In the genomic region with DNA sequence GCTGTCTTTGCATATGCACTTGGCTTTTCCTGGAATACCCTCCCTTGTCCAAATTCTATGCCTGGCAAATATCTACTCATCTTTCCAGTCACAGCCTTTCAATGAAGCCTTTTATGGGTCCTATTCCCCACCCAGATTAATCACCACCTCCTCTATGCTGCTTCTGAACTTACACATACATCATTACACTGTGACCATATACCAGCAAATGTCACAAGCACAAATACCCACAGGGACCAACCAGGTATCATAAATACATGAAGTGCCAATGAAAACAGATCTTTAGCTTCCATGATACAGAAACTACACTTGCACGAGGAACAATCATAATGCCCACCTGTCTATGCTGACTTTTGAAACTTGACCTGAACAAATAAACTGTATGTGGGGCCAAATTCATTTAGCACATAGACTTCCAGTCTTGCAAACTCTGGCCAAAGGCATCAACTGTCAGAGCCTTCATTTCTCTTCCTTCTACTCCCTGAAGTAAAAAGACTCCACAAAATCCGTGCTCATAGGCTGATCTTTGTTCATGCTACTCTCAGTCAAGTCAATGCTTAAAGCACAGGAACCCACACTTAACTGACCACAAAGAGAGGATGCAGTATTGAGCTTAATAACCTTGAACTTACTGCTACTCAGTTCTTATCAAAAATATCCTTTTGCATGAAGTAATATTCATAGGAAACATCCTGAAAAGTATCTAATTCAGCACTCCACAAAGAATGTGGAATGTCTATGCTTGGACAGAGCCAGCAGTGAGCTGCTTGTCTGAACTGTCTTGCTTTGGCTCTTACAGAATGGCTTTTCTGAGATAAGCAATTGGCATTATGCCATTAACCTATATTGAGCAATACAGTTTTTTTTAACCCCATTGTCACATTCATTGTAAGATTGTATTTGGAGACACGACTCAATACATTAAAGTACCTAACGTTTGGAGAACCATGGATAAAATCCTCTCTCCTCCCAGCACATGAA, we compare ENCODE assay signal across 10 cellular contexts. TPM values are rescaled to one million over a fixed set of nuclear protein-coding genes. Genes with fewer than 3 reads are reported as not detected.
A peak's percentile ranks its signal among the peaks of the same experiment; 100 is the strongest.
DNase-seq lines count a peak whose midpoint lies in the region; ATAC-seq, FAIRE-seq and TF ChIP-seq lines count a peak whose summit lies in the region.
"Had no signal": no experiment of that assay in that cellular context is flagged by ENCODE, and none has a peak within 500 bp of the region (broad histone marks: within the 10 kb centered on the region; RNA-seq: fewer than 3 reads in every experiment).

No MANE protein-coding gene starts in this region.

- no peak for TF ChIP-seq RAD21 in K562 (CRISPR knock-in tag; conservative IDR thresholded peaks at IDR 0.05 in 1 of 2, IDR thresholded peaks at IDR 0.05 in 1 of 2)

- no peak overlapping the region for H3K4me3 Mint-ChIP-seq in CD8-positive, alpha-beta T cell
- H3K4me3 Mint-ChIP-seq: activated B cell treated with CpG ODN at 0.5 μM for 24 hours; nephron progenitor cell; stimulated activated effector memory CD8-positive, alpha-beta T cell treated with anti-CD3 and anti-CD28 coated beads, Interleukin-12 subunit alpha, Interleukin-12 subunit beta, amount 100 ng/mL, for 72 hours had no signal

- ATAC-seq in K562 (no peak), left lung (peak; percentile 66), HG02870 (IDR thresholded peaks at IDR 0.05; ENCODE audit: unreplicated experiment) (no peak), HG03095 (IDR thresholded peaks at IDR 0.05; ENCODE audit: unreplicated experiment) (no peak)
- ATAC-seq in CD8-positive, alpha-beta T cell = no peak
- ATAC-seq: stimulated activated effector memory CD8-positive, alpha-beta T cell treated with anti-CD3 and anti-CD28 coated beads, Interleukin-12 subunit alpha, Interleukin-12 subunit beta, amount 100 ng/mL, for 72 hours had no signal

- H3K27ac Mint-ChIP-seq in CD8-positive, alpha-beta T cell = no peak overlapping the region
- H3K27ac Mint-ChIP-seq: activated B cell treated with CpG ODN at 0.5 μM for 24 hours; nephron progenitor cell; stimulated activated effector memory CD8-positive, alpha-beta T cell treated with anti-CD3 and anti-CD28 coated beads, Interleukin-12 subunit alpha, Interleukin-12 subunit beta, amount 100 ng/mL, for 72 hours had no signal

- H3K4me2 ChIP-seq in K562 (ENCODE audit: insufficient read depth, low read length) = no peak overlapping the region

- H3K79me2 ChIP-seq in K562 (ENCODE audit: control insufficient read depth, insufficient read depth, low read length) = no peaks in the 10 kb centered on the region

- no peak overlapping the region for H2AFZ ChIP-seq in K562 (ENCODE audit: low read depth, low read length)

- H3K4me1 ChIP-seq in K562 (replicated peaks in 1 of 2; ENCODE audit: control insufficient read depth in 2 of 2, insufficient read depth in 2 of 2, low read length in 2 of 2) (no peaks in the 10 kb centered on the region), left lung (peaks cover 0 to 12% of the 10 kb centered on the region in 2 donors)
- H3K4me1 ChIP-seq in CD8-positive, alpha-beta T cell (ENCODE audit: insufficient read depth, low read length) = no peaks in the 10 kb centered on the region

- CTCF ChIA-PET in K562 (lab: Yijun Ruan, JAX; ENCODE audit: low intra/inter-chr PET ratio) = no interaction called here
- CTCF ChIA-PET in CD8-positive, alpha-beta T cell (lab: Charles Lee) = no interaction called here

- H3K27ac ChIP-seq in K562 (ENCODE audit: extremely low read depth, low read depth, low read length) (no peak overlapping the region), left lung (no peak overlapping the region)
- H3K27ac ChIP-seq in CD8-positive, alpha-beta T cell (ENCODE audit: low read depth, low read length) = no peak overlapping the region

- no peaks in the 10 kb centered on the region for H3K27me3 Mint-ChIP-seq in CD8-positive, alpha-beta T cell (ENCODE audit: low read depth)
- H3K27me3 Mint-ChIP-seq: activated B cell treated with CpG ODN at 0.5 μM for 24 hours had no signal

- POLR2A ChIA-PET in K562 (lab: Yijun Ruan, JAX) = no interaction called here
- POLR2A ChIA-PET in CD8-positive, alpha-beta T cell (lab: Charles Lee) = no interaction called here

- H3K4me3 ChIP-seq in K562 (no peak overlapping the region), left lung (no peak overlapping the region)
- no peak overlapping the region for H3K4me3 ChIP-seq in CD8-positive, alpha-beta T cell (ENCODE audit: low read depth, low read length)

- no peak overlapping the region for H3K9ac ChIP-seq in K562 (ENCODE audit: insufficient read depth in 1 of 2, low read depth in 2 of 2, low read length in 2 of 2)

- 2% methylated on average over 4 of the region's 4 CpGs for WGBS in K562 (ENCODE audit: insufficient coverage, low coverage, missing lambda C conversion rate)

- no peak for TF ChIP-seq POLR2A in K562 (conservative IDR thresholded peaks at IDR 0.05)

- DNase-seq in GDM1 (lab: John Stamatoyannopoulos, UW) = peak; percentile 21
- peak; percentile 79 for DNase-seq in NCI-H2029 treated with DMSO at 0.1 percent for 48 hours (lab: John Stamatoyannopoulos, UW)
- DNase-seq in K562 (ENCODE audit: extremely low read depth in 1 of 4, low spot score in 3 of 4) = no peak
- DNase-seq in left lung = no peak
- DNase-seq in CD8-positive, alpha-beta T cell = no peak
- DNase-seq: activated B cell treated with CpG ODN at 0.5 μM for 24 hours, nephron progenitor cell had no signal

- H3K4me1 Mint-ChIP-seq in CD8-positive, alpha-beta T cell (ENCODE audit: low read depth) = no peaks in the 10 kb centered on the region
- H3K4me1 Mint-ChIP-seq: nephron progenitor cell; stimulated activated effector memory CD8-positive, alpha-beta T cell treated with anti-CD3 and anti-CD28 coated beads, Interleukin-12 subunit alpha, Interleukin-12 subunit beta, amount 100 ng/mL, for 72 hours had no signal

- no peak for TF ChIP-seq EP300 in K562 (IDR thresholded peaks at IDR 0.05; ENCODE audit: low read length)

- no peaks in the 10 kb centered on the region for H3K9me3 Mint-ChIP-seq in CD8-positive, alpha-beta T cell
- H3K9me3 Mint-ChIP-seq: activated B cell treated with CpG ODN at 0.5 μM for 24 hours, nephron progenitor cell had no signal

- no peaks in the 10 kb centered on the region for H3K36me3 Mint-ChIP-seq in CD8-positive, alpha-beta T cell
- H3K36me3 Mint-ChIP-seq: stimulated activated effector memory CD8-positive, alpha-beta T cell treated with anti-CD3 and anti-CD28 coated beads, Interleukin-12 subunit alpha, Interleukin-12 subunit beta, amount 100 ng/mL, for 72 hours had no signal

- BruUV-seq in K562 (replicated peaks; lab: Mats Ljungman, UMichigan) = no TSS peak

- FAIRE-seq in K562 (lab: Jason Lieb, UNC) = no peak

- TF ChIP-seq CTCF in K562 (IDR thresholded peaks at IDR 0.05 in 2 of 3, conservative IDR thresholded peaks at IDR 0.05 in 1 of 3; ENCODE audit: insufficient read depth in 2 of 3, low read depth in 1 of 3, low read length in 3 of 3) (no peak), left lung (IDR thresholded peaks at IDR 0.05) (no peak)
- no peak for TF ChIP-seq CTCF in CD8-positive, alpha-beta T cell (IDR thresholded peaks at IDR 0.05)

- H3K9me3 ChIP-seq in K562 (replicated peaks; ENCODE audit: control insufficient read depth, insufficient read depth, low read depth, low read length) (no peaks in the 10 kb centered on the region), left lung (no peaks in the 10 kb centered on the region)
- H3K9me3 ChIP-seq in CD8-positive, alpha-beta T cell (ENCODE audit: low read length) = no peaks in the 10 kb centered on the region

- H3K9me1 ChIP-seq in K562 (ENCODE audit: control insufficient read depth, insufficient read depth, low read length) = no peaks in the 10 kb centered on the region

- in situ Hi-C loops in K562 (cut with MboI) = no loop called here

- H3K36me3 ChIP-seq in K562 (ENCODE audit: control insufficient read depth, insufficient read depth, low read length) = no peaks in the 10 kb centered on the region
- no peaks in the 10 kb centered on the region for H3K36me3 ChIP-seq in left lung
- no peaks in the 10 kb centered on the region for H3K36me3 ChIP-seq in CD8-positive, alpha-beta T cell (ENCODE audit: insufficient read depth, low read length)

- no peaks in the 10 kb centered on the region for H3K27me3 ChIP-seq in K562 (ENCODE audit: control insufficient read depth in 2 of 2, insufficient read depth in 2 of 2, low read length in 2 of 2)
- H3K27me3 ChIP-seq in left lung = no peaks in the 10 kb centered on the region
- H3K27me3 ChIP-seq in CD8-positive, alpha-beta T cell (ENCODE audit: insufficient read depth, low read length) = no peaks in the 10 kb centered on the region

- H4K20me1 ChIP-seq in K562 (replicated peaks; ENCODE audit: control insufficient read depth, insufficient read depth, low read length) = no peaks in the 10 kb centered on the region

- intact Hi-C loops in K562 (cut with micrococcal nuclease) = no loop called here
- intact Hi-C loops in left lung (cut with DNase I) = no loop called here
- intact Hi-C loops in CD8-positive, alpha-beta T cell (cut with DNase I, micrococcal nuclease) = no loop called here

TF ChIP-seq in K562, 482 proteins besides CTCF, POLR2A, EP300 and RAD21:
- 0 out of 2 replicates have a peak, but pooled peaks have one; percentile 15 for TF ChIP-seq CEBPB (tag; IDR thresholded peaks at IDR 0.05)
- no peak for TF ChIP-seq RBM22 (IDR thresholded peaks at IDR 0.05; ENCODE audit: low read depth, low read length, poor library complexity, severe bottlenecking)

RNA-seq across cellular contexts. Expression of a gene that starts 21.9 kb away (rescaled TPM):
- total RNA-seq in K562 (2011; cell fraction: chromatin; rRNA removed; ENCODE audit: low replicate concordance) = not detected in 2 replicates
- not detected in 2 replicates for total RNA-seq in K562 (2011; cell fraction: nucleolus; rRNA removed)
- not detected in 2 replicates for total RNA-seq in K562 (2011; cell fraction: nucleoplasm; rRNA removed)
- total RNA-seq in K562 (2014; rRNA removed) = not detected in 2 replicates
- not detected in 2 replicates for total RNA-seq in K562 (2014; rRNA removed; fragmentation: Illumina TruSeq; extraction: Trizol)
- total RNA-seq in K562 (2015; rRNA removed; fragmentation: Illumina TruSeq; extraction: Trizol) = not detected in 2 replicates
- 0.09 and 0.13 TPM in 2 replicates for total RNA-seq in K562 (2021)
- not detected in 2 replicates for polyA plus RNA-seq in K562 (2011; rRNA removed)
- polyA plus RNA-seq in K562 (2011; cell fraction: cytosol; rRNA removed) = not detected in 2 replicates
- not detected in 2 replicates for polyA plus RNA-seq in K562 (2011; cell fraction: nucleus; rRNA removed)
- not detected in 2 replicates for polyA plus RNA-seq in K562 (2012)
- polyA plus RNA-seq in K562 (2014; fragmentation: Illumina TruSeq; extraction: Trizol) = not detected in 2 replicates
- polyA plus RNA-seq in K562 (2014; fragmentation: Nextera tagmentation; extraction: Ambion mirVana) = not detected
- polyA plus RNA-seq in K562 (2014; rRNA removed) = not detected in 2 replicates
- polyA minus RNA-seq in K562 (2011; rRNA and poly(A)+ RNA removed) = not detected in 2 replicates
- polyA minus RNA-seq in K562 (2011; cell fraction: cytosol; rRNA and poly(A)+ RNA removed) = not detected in 2 replicates
- polyA minus RNA-seq in K562 (2011; cell fraction: nucleus; rRNA and poly(A)+ RNA removed) = not detected in 2 replicates
- 10 to 100 TPM; 23.3 to 40.5 TPM for total RNA-seq in left lung
- total RNA-seq in CD8-positive, alpha-beta T cell = not detected
- total RNA-seq: activated B cell treated with CpG ODN at 0.5 μM for 24 hours had no signal

Comparison
In these comparisons a context has a peak if more than half of its experiments do, and no peak if none do; other contexts are left out.
1. DNase-seq: peak in GDM1 (single experiment) and NCI-H2029 treated with DMSO at 0.1 percent for 48 hours (single experiment); none in K562 (0 of 4), left lung (0 of 2) and CD8-positive, alpha-beta T cell (0 of 7).
2. RNA of a gene that starts 21.9 kb away (total RNA-seq): 23.3 to 40.5 TPM in left lung; 0.09 to 0.13 TPM in K562 and not detected in CD8-positive, alpha-beta T cell; every median in the first group is over 10 times any median in the second.